Comparison of ENCODE assay signal across 15 cellular contexts in genomic region chr7:83101540-83101939, GRCh38.
"Had no signal": no experiment of that assay in that cellular context is flagged by ENCODE, and none has a peak within 500 bp of the region (broad histone marks: within the 10 kb centered on the region; RNA-seq: fewer than 3 reads in every experiment).

No MANE protein-coding gene starts in this region.

- H3K9me3 ChIP-seq: heart left ventricle, left lung, lower lobe of right lung, right atrium auricular region, stomach had no signal

- H3K4me1 ChIP-seq: heart left ventricle, left lung, lower lobe of right lung, right atrium auricular region, stomach had no signal

- H3K27ac ChIP-seq: left lung, lower lobe of right lung, stomach had no signal

- H3K27me3 ChIP-seq: heart left ventricle, left lung, right atrium auricular region, stomach had no signal

- ATAC-seq: esophagus mucosa, heart left ventricle, left lung, lower lobe of right lung, natural killer cell had no signal

- H3K4me3 ChIP-seq: left lung, lower lobe of right lung, stomach had no signal

- H3K36me3 ChIP-seq: heart left ventricle, left lung, lower lobe of right lung, right atrium auricular region, stomach had no signal

- DNase-seq: effector memory CD4-positive, alpha-beta T cell; heart left ventricle; hypothalamus; islet precursor cell; left lung; lower lobe of right lung; natural killer cell; posterior cingulate gyrus; small intestine; stimulated activated CD4-positive, alpha-beta T cell treated with anti-CD3 and anti-CD28 coated beads, Interleukin-12 subunit alpha, Interleukin-12 subunit beta, amount 100 ng/mL, for 4 hours; stimulated activated naive CD4-positive, alpha-beta T cell; stomach; trophoblast cell had no signal
